Comparison of ENCODE assay signal across 8 cellular contexts in genomic region chr1:66374561-66375111, GRCh38.
DNase-seq lines count a peak whose midpoint lies in the region; ATAC-seq and TF ChIP-seq lines count a peak whose summit lies in the region.

No MANE protein-coding gene starts in this region.

- peaks cover 0 to 5% of the 10 kb centered on the region in 2 donors for H3K9me3 Mint-ChIP-seq in activated naive CD4-positive, alpha-beta T cell treated with anti-CD3 and anti-CD28 coated beads, Interleukin-2, amount 50 U/mL, for 72 hours
- peaks cover 4% of the 10 kb centered on the region for H3K9me3 Mint-ChIP-seq in type B pancreatic cell

- H3K4me3 Mint-ChIP-seq in type B pancreatic cell, result no peak overlapping the region

- H3K4me3 ChIP-seq in DOHH2 (ENCODE audit: low read length) (peak overlapping the region; percentile 35), adrenal gland (no peak overlapping the region)

- H3K27ac Mint-ChIP-seq in activated naive CD4-positive, alpha-beta T cell treated with anti-CD3 and anti-CD28 coated beads, Interleukin-2, amount 50 U/mL, for 72 hours, result peak overlapping the region; percentile 92 to 97
- H3K27ac Mint-ChIP-seq in type B pancreatic cell, result no peak overlapping the region

- no peaks in the 10 kb centered on the region for H4K20me1 ChIP-seq in DOHH2 (ENCODE audit: control insufficient read depth, insufficient read depth, low read depth, low read length)

- 42 to 53% (median 49%) methylated on average over 2 of the region's 2 CpGs for WGBS in adrenal gland, 4 donors

- H3K27me3 ChIP-seq in DOHH2 (ENCODE audit: control insufficient read depth, low read length) (no peaks in the 10 kb centered on the region), layer of hippocampus (ENCODE audit: control insufficient read depth, insufficient read depth, low read length) (no peaks in the 10 kb centered on the region), adrenal gland (no peaks in the 10 kb centered on the region)

- peaks cover 87% of the 10 kb centered on the region for H3K4me1 ChIP-seq in DOHH2 (ENCODE audit: control insufficient read depth, low read length)
- peaks cover 0 to 17% of the 10 kb centered on the region in 2 donors for H3K4me1 ChIP-seq in adrenal gland (replicated peaks in 1 of 2)

- H3K9me3 ChIP-seq in DOHH2 (ENCODE audit: control insufficient read depth, insufficient read depth, low read length) (no peaks in the 10 kb centered on the region), adrenal gland (replicated peaks in 1 of 3) (no peaks in the 10 kb centered on the region)

- H3K9me2 ChIP-seq in DOHH2 (replicated peaks; ENCODE audit: control insufficient read depth, low read length), result no peaks in the 10 kb centered on the region

- H3K27ac ChIP-seq in DOHH2 (ENCODE audit: low read depth, low read length) (peak overlapping the region; percentile 59), layer of hippocampus (ENCODE audit: low read depth, low read length) (peak overlapping the region; percentile 17), adrenal gland (peak overlapping the region in 1 of 5 donors; percentile 36)

- H3K4me2 ChIP-seq in DOHH2 (ENCODE audit: low read length), result peak overlapping the region; percentile 62

- peaks cover 5% of the 10 kb centered on the region for H3K4me1 Mint-ChIP-seq in type B pancreatic cell (ENCODE audit: unreplicated experiment)

- H3K79me2 ChIP-seq in DOHH2 (ENCODE audit: control insufficient read depth, low read length), result no peaks in the 10 kb centered on the region

- H3K36me3 ChIP-seq in DOHH2 (ENCODE audit: control insufficient read depth, low read length) (no peaks in the 10 kb centered on the region; the same call in 1 of the 2 replicates), adrenal gland (replicated peaks in 1 of 2) (no peaks in the 10 kb centered on the region)

- peaks cover 31 to 32% of the 10 kb centered on the region in 2 donors for H3K36me3 Mint-ChIP-seq in activated naive CD4-positive, alpha-beta T cell treated with anti-CD3 and anti-CD28 coated beads, Interleukin-2, amount 50 U/mL, for 72 hours
- H3K36me3 Mint-ChIP-seq in type B pancreatic cell, result peaks cover 4% of the 10 kb centered on the region

- DNase-seq in GM20000 (ENCODE audit: low spot score) (peak; percentile 49), H4 (ENCODE audit: low spot score) (no peak), adrenal gland (no peak), type B pancreatic cell (ENCODE audit: extremely low spot score, unreplicated experiment) (no peak)
- no peak for DNase-seq in activated naive CD4-positive, alpha-beta T cell treated with anti-CD3 and anti-CD28 coated beads, Interleukin-2, amount 50 U/mL, for 72 hours (ENCODE audit: low spot score in 2 of 2)

- H3K27me3 Mint-ChIP-seq in type B pancreatic cell, result no peaks in the 10 kb centered on the region

- intact Hi-C loops in adrenal gland (cut with DNase I), result loop anchor here in 1 of 2 donors (10.0 kb wide), 1 partner anchor 110 kb away; no protein-coding TSS in a partner anchor

- H3F3A ChIP-seq in DOHH2 (ENCODE audit: control insufficient read depth, insufficient read depth), result peaks cover 4% of the 10 kb centered on the region

- TF ChIP-seq POLR2A in adrenal gland (IDR thresholded peaks at IDR 0.05), result no peak

- TF ChIP-seq CTCF in DOHH2 (IDR thresholded peaks at IDR 0.05; ENCODE audit: low read depth, low read length, poor library complexity, severe bottlenecking) (no peak), GM20000 (IDR thresholded peaks at IDR 0.05; ENCODE audit: extremely low read depth, missing control alignments) (no peak), adrenal gland (IDR thresholded peaks at IDR 0.05) (no peak), type B pancreatic cell (conservative IDR thresholded peaks at IDR 0.05) (no peak)

- ATAC-seq in HG03558 (IDR thresholded peaks at IDR 0.05; ENCODE audit: extremely low read depth, unreplicated experiment), result peak; percentile 38
- ATAC-seq in activated naive CD4-positive, alpha-beta T cell treated with anti-CD3 and anti-CD28 coated beads, Interleukin-2, amount 50 U/mL, for 72 hours, result peak; percentile 73 to 79
